Comparison of ENCODE assay signal across 28 cellular contexts in the genomic region with DNA sequence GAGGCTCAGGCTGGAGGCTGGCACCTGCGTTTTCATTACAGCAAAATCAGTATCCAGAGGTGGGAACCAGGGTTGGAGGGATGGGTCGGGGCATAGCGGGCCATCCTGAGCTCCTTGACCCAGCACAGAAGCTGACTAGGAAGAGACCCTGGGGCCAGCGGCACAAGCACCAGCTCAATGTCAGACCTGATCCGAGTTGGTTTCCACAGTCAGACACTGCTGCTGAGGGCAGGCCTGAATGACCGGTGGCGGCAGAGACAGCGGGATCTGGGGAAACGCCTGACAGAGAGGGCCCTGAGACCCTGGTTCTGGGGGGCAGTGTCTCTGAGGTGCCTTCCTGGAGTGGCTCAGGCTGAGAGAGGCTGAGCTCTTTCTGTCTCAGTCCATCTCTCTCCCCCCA.
"Had no signal": no experiment of that assay in that cellular context is flagged by ENCODE, and none has a peak within 500 bp of the region (broad histone marks: within the 10 kb centered on the region; RNA-seq: fewer than 3 reads in every experiment).

No MANE protein-coding gene starts in this region.

- DNase-seq: heart left ventricle; hypothalamus; immature natural killer cell; kidney; left colon; left lung; lower lobe of right lung; mammary epithelial cell; mesenchymal stem cell; naive B cell; stimulated activated CD4-positive, alpha-beta T cell treated with anti-CD3 and anti-CD28 coated beads, Interleukin-12 subunit alpha, Interleukin-12 subunit beta, amount 100 ng/mL, for 4 hours; stimulated activated CD4-positive, alpha-beta T cell treated with anti-CD3 and anti-CD28 coated beads, Interleukin-15, amount 100 ng/mL, for 24 hours; stimulated activated CD4-positive, alpha-beta T cell treated with anti-CD3 and anti-CD28 coated beads, Interleukin-2, amount 100 ng/mL, for 24 hours; stimulated activated CD4-positive, alpha-beta T cell treated with anti-CD3 and anti-CD28 coated beads, Interleukin-4, amount 100 ng/mL, for 1 hour; stimulated activated naive CD4-positive, alpha-beta T cell treated with Interleukin-2 at 50 U/mL for 16 hours; stimulated activated naive CD8-positive, alpha-beta T cell treated with anti-CD3 and anti-CD28 coated beads, Interleukin-15, amount 100 ng/mL, for 72 hours; substantia nigra; thyroid gland; transverse colon; upper lobe of right lung had no signal

- H3K9me3 Mint-ChIP-seq: immature natural killer cell; mesothelial cell of epicardium; naive B cell; nephron; neural progenitor cell; stimulated activated effector memory CD8-positive, alpha-beta T cell treated with anti-CD3 and anti-CD28 coated beads, Interleukin-12 subunit alpha, Interleukin-12 subunit beta, amount 100 ng/mL, for 72 hours; stimulated activated naive CD8-positive, alpha-beta T cell treated with anti-CD3 and anti-CD28 coated beads, Interleukin-15, amount 100 ng/mL, for 72 hours had no signal

- H3K4me1 ChIP-seq: heart left ventricle, left lung, lower lobe of right lung, neural progenitor cell, pancreas, prostate gland, thyroid gland, transverse colon, upper lobe of right lung had no signal

- H3K4me3 Mint-ChIP-seq: immature natural killer cell; mesothelial cell of epicardium; naive B cell; nephron; neural progenitor cell; stimulated activated effector memory CD8-positive, alpha-beta T cell treated with anti-CD3 and anti-CD28 coated beads, Interleukin-12 subunit alpha, Interleukin-12 subunit beta, amount 100 ng/mL, for 72 hours; stimulated activated naive CD8-positive, alpha-beta T cell treated with anti-CD3 and anti-CD28 coated beads, Interleukin-15, amount 100 ng/mL, for 72 hours had no signal

- H3K36me3 ChIP-seq: heart left ventricle, left lung, lower lobe of right lung, neural progenitor cell, pancreas, prostate gland, thyroid gland, transverse colon, upper lobe of right lung had no signal

- H3K4me3 ChIP-seq: heart left ventricle, left lung, lower lobe of right lung, neural progenitor cell, pancreas, prostate gland, skin epidermis, thyroid gland, transverse colon, upper lobe of right lung had no signal

- H2AFZ ChIP-seq: neural progenitor cell had no signal

- H3K4me1 Mint-ChIP-seq: immature natural killer cell; mesothelial cell of epicardium; naive B cell; nephron; neural progenitor cell; stimulated activated effector memory CD8-positive, alpha-beta T cell treated with anti-CD3 and anti-CD28 coated beads, Interleukin-12 subunit alpha, Interleukin-12 subunit beta, amount 100 ng/mL, for 72 hours; stimulated activated naive CD8-positive, alpha-beta T cell treated with anti-CD3 and anti-CD28 coated beads, Interleukin-15, amount 100 ng/mL, for 72 hours had no signal

- H3K27me3 ChIP-seq: neural progenitor cell, pancreas, thyroid gland, transverse colon, upper lobe of right lung had no signal

- H3K27ac ChIP-seq: heart left ventricle, left lung, lower lobe of right lung, neural progenitor cell, pancreas, prostate gland, skin epidermis, thyroid gland, transverse colon, upper lobe of right lung had no signal

- ATAC-seq: heart left ventricle; left colon; left lung; lower lobe of right lung; pancreas; sciatic nerve; stimulated activated effector memory CD8-positive, alpha-beta T cell treated with anti-CD3 and anti-CD28 coated beads, Interleukin-12 subunit alpha, Interleukin-12 subunit beta, amount 100 ng/mL, for 72 hours; stimulated activated naive CD8-positive, alpha-beta T cell treated with anti-CD3 and anti-CD28 coated beads, Interleukin-15, amount 100 ng/mL, for 72 hours had no signal

- H3K27ac Mint-ChIP-seq: immature natural killer cell; mesothelial cell of epicardium; nephron; neural progenitor cell; stimulated activated effector memory CD8-positive, alpha-beta T cell treated with anti-CD3 and anti-CD28 coated beads, Interleukin-12 subunit alpha, Interleukin-12 subunit beta, amount 100 ng/mL, for 72 hours; stimulated activated naive CD8-positive, alpha-beta T cell treated with anti-CD3 and anti-CD28 coated beads, Interleukin-15, amount 100 ng/mL, for 72 hours had no signal

- H3K4me2 ChIP-seq: neural progenitor cell had no signal

- H3K27me3 Mint-ChIP-seq: naive B cell; stimulated activated naive CD8-positive, alpha-beta T cell treated with anti-CD3 and anti-CD28 coated beads, Interleukin-15, amount 100 ng/mL, for 72 hours had no signal

- H3K9me3 ChIP-seq: heart left ventricle, left lung, lower lobe of right lung, pancreas, prostate gland, thyroid gland, transverse colon, upper lobe of right lung had no signal

- H3K36me3 Mint-ChIP-seq: immature natural killer cell; mesothelial cell of epicardium; naive B cell; neural progenitor cell; stimulated activated effector memory CD8-positive, alpha-beta T cell treated with anti-CD3 and anti-CD28 coated beads, Interleukin-12 subunit alpha, Interleukin-12 subunit beta, amount 100 ng/mL, for 72 hours had no signal

- H3K9ac ChIP-seq: neural progenitor cell had no signal
